1 cellular context compared by ENCODE assay signal in genomic region chr2:97644023-97644717, GRCh38.
TF ChIP-seq lines count a peak whose summit lies in the region.

No MANE protein-coding gene starts in this region.

TF ChIP-seq in GM23338, 12 proteins besides CTCF, POLR2A, EP300 and RAD21:
- TF ChIP-seq JUNB (IDR thresholded peaks at IDR 0.05; ENCODE audit: unreplicated experiment) (no peak), STAT1 (IDR thresholded peaks at IDR 0.05; ENCODE audit: unreplicated experiment) (no peak), EZH2 (IDR thresholded peaks at IDR 0.05; ENCODE audit: low read depth, unreplicated experiment) (no peak), REST (IDR thresholded peaks at IDR 0.05; ENCODE audit: unreplicated experiment) (no peak), ETS1 (IDR thresholded peaks at IDR 0.05) (no peak), EZH2phosphoT487 (IDR thresholded peaks at IDR 0.05; ENCODE audit: unreplicated experiment) (no peak), ZNF331 (CRISPR knock-in tag; IDR thresholded peaks at IDR 0.05; ENCODE audit: low read depth) (no peak)
